1 cellular context compared by ENCODE assay signal in the genomic region with DNA sequence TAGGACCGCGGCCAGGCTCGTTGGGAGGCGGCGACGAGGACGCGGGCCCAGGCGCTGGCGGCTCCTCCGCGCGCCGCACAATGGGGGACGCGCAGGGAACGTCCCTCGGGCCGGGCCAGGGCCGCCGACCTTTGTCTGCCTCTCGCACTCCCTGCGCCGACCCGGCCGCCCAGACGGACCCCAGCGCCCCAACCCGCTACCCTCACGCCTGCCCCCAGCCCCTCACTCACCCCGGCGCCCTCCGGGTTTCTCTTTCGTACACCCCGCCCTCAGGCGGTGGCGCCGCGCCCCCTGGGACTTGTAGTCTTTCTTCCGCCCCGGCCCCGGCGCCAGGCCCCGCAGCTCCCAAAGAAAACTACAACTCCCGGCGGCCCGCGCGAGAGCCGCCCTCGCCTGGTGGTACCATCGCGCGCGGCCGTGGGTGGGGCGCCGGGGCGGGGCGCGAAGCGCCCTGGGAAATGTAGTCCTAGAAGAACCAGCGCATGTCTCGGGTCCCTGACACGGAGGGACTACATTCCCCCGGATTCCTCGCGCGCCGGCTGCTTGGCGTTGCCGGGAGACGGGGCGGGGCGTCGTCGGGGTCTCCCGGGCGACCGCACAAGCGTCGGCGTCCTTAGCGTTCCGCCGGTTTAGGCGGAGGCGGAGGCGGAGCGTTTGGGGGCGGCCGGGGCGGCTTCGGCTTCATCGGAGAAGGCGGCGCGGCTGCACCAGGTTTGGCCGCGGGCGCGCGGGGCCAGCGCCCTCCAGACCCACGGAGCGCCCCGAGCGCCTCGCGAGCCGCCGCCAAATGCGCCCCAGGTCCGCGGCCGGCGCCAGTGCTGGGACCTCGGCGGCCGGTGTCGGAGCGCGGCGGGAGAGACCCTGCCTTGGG.
TF ChIP-seq lines count a peak whose summit lies in the region.

A gene (minus strand): TSS at position 260 of the 871 bp plus-strand sequence. CDS start 24,546 bp downstream, outside the sequence.

TF ChIP-seq in K562, 482 proteins besides CTCF, POLR2A, EP300 and RAD21 (continued from another document and continues in another):
- TF ChIP-seq ZNF785 (CRISPR knock-in tag; IDR thresholded peaks at IDR 0.05) (no peak), DPF2 (IDR thresholded peaks at IDR 0.05) (no peak), PCBP1 (IDR thresholded peaks at IDR 0.05; ENCODE audit: low read depth, low read length, poor library complexity, severe bottlenecking) (peak; percentile 86), ZNF408 (CRISPR knock-in tag; IDR thresholded peaks at IDR 0.05; ENCODE audit: low read depth) (no peak), FOXK2 (conservative IDR thresholded peaks at IDR 0.05 in 1 of 2, IDR thresholded peaks at IDR 0.05 in 1 of 2; ENCODE audit: low read depth in 2 of 2) (peak in 1 of 2 experiments; percentile 60; a peak in 2 of 4 replicates), POLR2G (IDR thresholded peaks at IDR 0.05; ENCODE audit: low read depth, low read length) (peak; percentile 69), CBX3 (IDR thresholded peaks at IDR 0.05; ENCODE audit: borderline replicate concordance in 1 of 2, low read length in 2 of 2) (0 out of 3 replicates have a peak, but pooled peaks of 1 of the 2 experiments have one; percentile 15), CHD4 (IDR thresholded peaks at IDR 0.05; ENCODE audit: insufficient read depth, insufficient replicate concordance, low read depth, low read length, poor library complexity, severe bottlenecking) (no peak), CAMTA2 (CRISPR knock-in tag; conservative IDR thresholded peaks at IDR 0.05) (no peak), NCOA2 (IDR thresholded peaks at IDR 0.05; ENCODE audit: partially characterized antibody in 2 of 2) (no peak), PHB (CRISPR knock-in tag; IDR thresholded peaks at IDR 0.05) (no peak), BCOR (IDR thresholded peaks at IDR 0.05) (no peak), MTA2 (IDR thresholded peaks at IDR 0.05; ENCODE audit: low read depth) (no peak), HOXB6 (CRISPR knock-in tag; IDR thresholded peaks at IDR 0.05; ENCODE audit: borderline replicate concordance) (no peak), FOXJ3 (CRISPR knock-in tag; IDR thresholded peaks at IDR 0.05) (no peak), FOXK1 (CRISPR knock-in tag; IDR thresholded peaks at IDR 0.05; ENCODE audit: borderline replicate concordance) (no peak), HMGN3 (IDR thresholded peaks at IDR 0.05; ENCODE audit: borderline replicate concordance, extremely low read depth, insufficient read length, low read depth, low read length) (peak; percentile 91), NFRKB (IDR thresholded peaks at IDR 0.05; ENCODE audit: low read depth) (no peak), POLR2AphosphoS2 (IDR thresholded peaks at IDR 0.05; ENCODE audit: low read length) (no peak), MCM7 (IDR thresholded peaks at IDR 0.05) (no peak), EP400 (IDR thresholded peaks at IDR 0.05) (no peak), BHLHE40 (IDR thresholded peaks at IDR 0.05; ENCODE audit: low read length) (peak; percentile 49), HDAC2 (IDR thresholded peaks at IDR 0.05) (no peak), MEF2D (tag; conservative IDR thresholded peaks at IDR 0.05; ENCODE audit: low read depth) (0 out of 2 replicates have a peak, but pooled peaks have one; percentile 22), PRMT5 (CRISPR knock-in tag; IDR thresholded peaks at IDR 0.05) (no peak), ZNF282 (CRISPR knock-in tag; IDR thresholded peaks at IDR 0.05) (0 out of 2 replicates have a peak, but pooled peaks have one; percentile 35), JUND (IDR thresholded peaks at IDR 0.05; ENCODE audit: borderline replicate concordance, low read depth, low read length) (peak; percentile 55), JUND (tag; IDR thresholded peaks at IDR 0.05; ENCODE audit: borderline replicate concordance, low read depth, low read length) (no peak; the same call in 2 of the 3 replicates), RNF2 (IDR thresholded peaks at IDR 0.05) (peak; percentile 34; the same call in 1 of the 2 replicates), RBBP5 (IDR thresholded peaks at IDR 0.05; ENCODE audit: borderline replicate concordance, insufficient read depth, low read length, poor library complexity, severe bottlenecking) (peak; percentile 91), ILF3 (IDR thresholded peaks at IDR 0.05; ENCODE audit: borderline replicate concordance) (no peak), FOSL1 (tag; conservative IDR thresholded peaks at IDR 0.05) (peak; percentile 64), TCF3 (CRISPR knock-in tag; IDR thresholded peaks at IDR 0.05) (no peak), ZNF75A (CRISPR knock-in tag; IDR thresholded peaks at IDR 0.05) (0 out of 2 replicates have a peak, but pooled peaks have one; percentile 10), BCL6 (CRISPR knock-in tag; IDR thresholded peaks at IDR 0.05) (peak; percentile 84; the same call in 1 of the 2 replicates), NRF1 (conservative IDR thresholded peaks at IDR 0.05 in 1 of 2, IDR thresholded peaks at IDR 0.05 in 1 of 2) (peak; percentile 91 to 93), HMG20B (CRISPR knock-in tag; IDR thresholded peaks at IDR 0.05) (no peak), GATA2 (CRISPR knock-in tag; IDR thresholded peaks at IDR 0.05) (no peak)
- TF ChIP-seq, protein P1, sequence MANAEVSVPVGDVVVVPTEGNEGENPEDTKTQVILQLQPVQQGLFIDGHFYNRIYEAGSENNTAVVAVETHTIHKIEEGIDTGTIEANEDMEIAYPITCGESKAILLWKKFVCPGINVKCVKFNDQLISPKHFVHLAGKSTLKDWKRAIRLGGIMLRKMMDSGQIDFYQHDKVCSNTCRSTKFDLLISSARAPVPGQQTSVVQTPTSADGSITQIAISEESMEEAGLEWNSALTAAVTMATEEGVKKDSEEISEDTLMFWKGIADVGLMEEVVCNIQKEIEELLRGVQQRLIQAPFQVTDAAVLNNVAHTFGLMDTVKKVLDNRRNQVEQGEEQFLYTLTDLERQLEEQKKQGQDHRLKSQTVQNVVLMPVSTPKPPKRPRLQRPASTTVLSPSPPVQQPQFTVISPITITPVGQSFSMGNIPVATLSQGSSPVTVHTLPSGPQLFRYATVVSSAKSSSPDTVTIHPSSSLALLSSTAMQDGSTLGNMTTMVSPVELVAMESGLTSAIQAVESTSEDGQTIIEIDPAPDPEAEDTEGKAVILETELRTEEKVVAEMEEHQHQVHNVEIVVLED (CRISPR knock-in tag; IDR thresholded peaks at IDR 0.05): peak; percentile 94
- TF ChIP-seq, protein P2, sequence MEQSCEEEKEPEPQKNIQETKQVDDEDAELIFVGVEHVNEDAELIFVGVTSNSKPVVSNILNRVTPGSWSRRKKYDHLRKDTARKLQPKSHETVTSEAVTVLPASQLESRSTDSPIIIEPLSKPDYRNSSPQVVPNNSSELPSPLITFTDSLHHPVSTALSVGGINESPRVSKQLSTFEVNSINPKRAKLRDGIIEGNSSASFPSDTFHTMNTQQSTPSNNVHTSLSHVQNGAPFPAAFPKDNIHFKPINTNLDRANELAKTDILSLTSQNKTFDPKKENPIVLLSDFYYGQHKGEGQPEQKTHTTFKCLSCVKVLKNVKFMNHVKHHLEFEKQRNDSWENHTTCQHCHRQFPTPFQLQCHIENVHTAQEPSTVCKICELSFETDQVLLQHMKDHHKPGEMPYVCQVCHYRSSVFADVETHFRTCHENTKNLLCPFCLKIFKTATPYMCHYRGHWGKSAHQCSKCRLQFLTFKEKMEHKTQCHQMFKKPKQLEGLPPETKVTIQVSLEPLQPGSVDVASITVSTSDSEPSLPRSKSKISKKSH (CRISPR knock-in tag; IDR thresholded peaks at IDR 0.05): no peak
- TF ChIP-seq, protein P3, sequence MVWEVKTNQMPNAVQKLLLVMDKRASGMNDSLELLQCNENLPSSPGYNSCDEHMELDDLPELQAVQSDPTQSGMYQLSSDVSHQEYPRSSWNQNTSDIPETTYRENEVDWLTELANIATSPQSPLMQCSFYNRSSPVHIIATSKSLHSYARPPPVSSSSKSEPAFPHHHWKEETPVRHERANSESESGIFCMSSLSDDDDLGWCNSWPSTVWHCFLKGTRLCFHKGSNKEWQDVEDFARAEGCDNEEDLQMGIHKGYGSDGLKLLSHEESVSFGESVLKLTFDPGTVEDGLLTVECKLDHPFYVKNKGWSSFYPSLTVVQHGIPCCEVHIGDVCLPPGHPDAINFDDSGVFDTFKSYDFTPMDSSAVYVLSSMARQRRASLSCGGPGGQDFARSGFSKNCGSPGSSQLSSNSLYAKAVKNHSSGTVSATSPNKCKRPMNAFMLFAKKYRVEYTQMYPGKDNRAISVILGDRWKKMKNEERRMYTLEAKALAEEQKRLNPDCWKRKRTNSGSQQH (CRISPR knock-in tag; IDR thresholded peaks at IDR 0.05): peak; percentile 84; the same call in 1 of the 2 replicates
- TF ChIP-seq, protein P4, sequence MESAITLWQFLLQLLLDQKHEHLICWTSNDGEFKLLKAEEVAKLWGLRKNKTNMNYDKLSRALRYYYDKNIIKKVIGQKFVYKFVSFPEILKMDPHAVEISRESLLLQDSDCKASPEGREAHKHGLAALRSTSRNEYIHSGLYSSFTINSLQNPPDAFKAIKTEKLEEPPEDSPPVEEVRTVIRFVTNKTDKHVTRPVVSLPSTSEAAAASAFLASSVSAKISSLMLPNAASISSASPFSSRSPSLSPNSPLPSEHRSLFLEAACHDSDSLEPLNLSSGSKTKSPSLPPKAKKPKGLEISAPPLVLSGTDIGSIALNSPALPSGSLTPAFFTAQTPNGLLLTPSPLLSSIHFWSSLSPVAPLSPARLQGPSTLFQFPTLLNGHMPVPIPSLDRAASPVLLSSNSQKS (CRISPR knock-in tag; IDR thresholded peaks at IDR 0.05): no peak
- TF ChIP-seq, protein P5, sequence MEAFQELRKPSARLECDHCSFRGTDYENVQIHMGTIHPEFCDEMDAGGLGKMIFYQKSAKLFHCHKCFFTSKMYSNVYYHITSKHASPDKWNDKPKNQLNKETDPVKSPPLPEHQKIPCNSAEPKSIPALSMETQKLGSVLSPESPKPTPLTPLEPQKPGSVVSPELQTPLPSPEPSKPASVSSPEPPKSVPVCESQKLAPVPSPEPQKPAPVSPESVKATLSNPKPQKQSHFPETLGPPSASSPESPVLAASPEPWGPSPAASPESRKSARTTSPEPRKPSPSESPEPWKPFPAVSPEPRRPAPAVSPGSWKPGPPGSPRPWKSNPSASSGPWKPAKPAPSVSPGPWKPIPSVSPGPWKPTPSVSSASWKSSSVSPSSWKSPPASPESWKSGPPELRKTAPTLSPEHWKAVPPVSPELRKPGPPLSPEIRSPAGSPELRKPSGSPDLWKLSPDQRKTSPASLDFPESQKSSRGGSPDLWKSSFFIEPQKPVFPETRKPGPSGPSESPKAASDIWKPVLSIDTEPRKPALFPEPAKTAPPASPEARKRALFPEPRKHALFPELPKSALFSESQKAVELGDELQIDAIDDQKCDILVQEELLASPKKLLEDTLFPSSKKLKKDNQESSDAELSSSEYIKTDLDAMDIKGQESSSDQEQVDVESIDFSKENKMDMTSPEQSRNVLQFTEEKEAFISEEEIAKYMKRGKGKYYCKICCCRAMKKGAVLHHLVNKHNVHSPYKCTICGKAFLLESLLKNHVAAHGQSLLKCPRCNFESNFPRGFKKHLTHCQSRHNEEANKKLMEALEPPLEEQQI (IDR thresholded peaks at IDR 0.05): no peak
- TF ChIP-seq, protein P6, sequence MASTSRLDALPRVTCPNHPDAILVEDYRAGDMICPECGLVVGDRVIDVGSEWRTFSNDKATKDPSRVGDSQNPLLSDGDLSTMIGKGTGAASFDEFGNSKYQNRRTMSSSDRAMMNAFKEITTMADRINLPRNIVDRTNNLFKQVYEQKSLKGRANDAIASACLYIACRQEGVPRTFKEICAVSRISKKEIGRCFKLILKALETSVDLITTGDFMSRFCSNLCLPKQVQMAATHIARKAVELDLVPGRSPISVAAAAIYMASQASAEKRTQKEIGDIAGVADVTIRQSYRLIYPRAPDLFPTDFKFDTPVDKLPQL (IDR thresholded peaks at IDR 0.05; ENCODE audit: extremely low read depth, insufficient read length): no peak
- TF ChIP-seq, protein P7, sequence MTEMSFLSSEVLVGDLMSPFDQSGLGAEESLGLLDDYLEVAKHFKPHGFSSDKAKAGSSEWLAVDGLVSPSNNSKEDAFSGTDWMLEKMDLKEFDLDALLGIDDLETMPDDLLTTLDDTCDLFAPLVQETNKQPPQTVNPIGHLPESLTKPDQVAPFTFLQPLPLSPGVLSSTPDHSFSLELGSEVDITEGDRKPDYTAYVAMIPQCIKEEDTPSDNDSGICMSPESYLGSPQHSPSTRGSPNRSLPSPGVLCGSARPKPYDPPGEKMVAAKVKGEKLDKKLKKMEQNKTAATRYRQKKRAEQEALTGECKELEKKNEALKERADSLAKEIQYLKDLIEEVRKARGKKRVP (CRISPR knock-in tag; IDR thresholded peaks at IDR 0.05): no peak
- TF ChIP-seq, protein P8, sequence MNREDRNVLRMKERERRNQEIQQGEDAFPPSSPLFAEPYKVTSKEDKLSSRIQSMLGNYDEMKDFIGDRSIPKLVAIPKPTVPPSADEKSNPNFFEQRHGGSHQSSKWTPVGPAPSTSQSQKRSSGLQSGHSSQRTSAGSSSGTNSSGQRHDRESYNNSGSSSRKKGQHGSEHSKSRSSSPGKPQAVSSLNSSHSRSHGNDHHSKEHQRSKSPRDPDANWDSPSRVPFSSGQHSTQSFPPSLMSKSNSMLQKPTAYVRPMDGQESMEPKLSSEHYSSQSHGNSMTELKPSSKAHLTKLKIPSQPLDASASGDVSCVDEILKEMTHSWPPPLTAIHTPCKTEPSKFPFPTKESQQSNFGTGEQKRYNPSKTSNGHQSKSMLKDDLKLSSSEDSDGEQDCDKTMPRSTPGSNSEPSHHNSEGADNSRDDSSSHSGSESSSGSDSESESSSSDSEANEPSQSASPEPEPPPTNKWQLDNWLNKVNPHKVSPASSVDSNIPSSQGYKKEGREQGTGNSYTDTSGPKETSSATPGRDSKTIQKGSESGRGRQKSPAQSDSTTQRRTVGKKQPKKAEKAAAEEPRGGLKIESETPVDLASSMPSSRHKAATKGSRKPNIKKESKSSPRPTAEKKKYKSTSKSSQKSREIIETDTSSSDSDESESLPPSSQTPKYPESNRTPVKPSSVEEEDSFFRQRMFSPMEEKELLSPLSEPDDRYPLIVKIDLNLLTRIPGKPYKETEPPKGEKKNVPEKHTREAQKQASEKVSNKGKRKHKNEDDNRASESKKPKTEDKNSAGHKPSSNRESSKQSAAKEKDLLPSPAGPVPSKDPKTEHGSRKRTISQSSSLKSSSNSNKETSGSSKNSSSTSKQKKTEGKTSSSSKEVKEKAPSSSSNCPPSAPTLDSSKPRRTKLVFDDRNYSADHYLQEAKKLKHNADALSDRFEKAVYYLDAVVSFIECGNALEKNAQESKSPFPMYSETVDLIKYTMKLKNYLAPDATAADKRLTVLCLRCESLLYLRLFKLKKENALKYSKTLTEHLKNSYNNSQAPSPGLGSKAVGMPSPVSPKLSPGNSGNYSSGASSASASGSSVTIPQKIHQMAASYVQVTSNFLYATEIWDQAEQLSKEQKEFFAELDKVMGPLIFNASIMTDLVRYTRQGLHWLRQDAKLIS (CRISPR knock-in tag; IDR thresholded peaks at IDR 0.05): peak; percentile 71; the same call in 1 of the 2 replicates
- TF ChIP-seq, protein P9, sequence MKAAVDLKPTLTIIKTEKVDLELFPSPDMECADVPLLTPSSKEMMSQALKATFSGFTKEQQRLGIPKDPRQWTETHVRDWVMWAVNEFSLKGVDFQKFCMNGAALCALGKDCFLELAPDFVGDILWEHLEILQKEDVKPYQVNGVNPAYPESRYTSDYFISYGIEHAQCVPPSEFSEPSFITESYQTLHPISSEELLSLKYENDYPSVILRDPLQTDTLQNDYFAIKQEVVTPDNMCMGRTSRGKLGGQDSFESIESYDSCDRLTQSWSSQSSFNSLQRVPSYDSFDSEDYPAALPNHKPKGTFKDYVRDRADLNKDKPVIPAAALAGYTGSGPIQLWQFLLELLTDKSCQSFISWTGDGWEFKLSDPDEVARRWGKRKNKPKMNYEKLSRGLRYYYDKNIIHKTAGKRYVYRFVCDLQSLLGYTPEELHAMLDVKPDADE (conservative IDR thresholded peaks at IDR 0.05; ENCODE audit: control insufficient read depth, low read depth, low read length): peak; percentile 99; the same call in 1 of the 2 replicates
- TF ChIP-seq, protein P10, sequence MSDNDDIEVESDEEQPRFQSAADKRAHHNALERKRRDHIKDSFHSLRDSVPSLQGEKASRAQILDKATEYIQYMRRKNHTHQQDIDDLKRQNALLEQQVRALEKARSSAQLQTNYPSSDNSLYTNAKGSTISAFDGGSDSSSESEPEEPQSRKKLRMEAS (CRISPR knock-in tag; IDR thresholded peaks at IDR 0.05): peak; percentile 78
